ENCODE assay signal across 8 cellular contexts in genomic region chr13:75636339-75637095, GRCh38. TPM values are rescaled to one million over a fixed set of nuclear protein-coding genes. Genes with fewer than 3 reads are reported as not detected.
DNase-seq lines count a peak whose midpoint lies in the region; ATAC-seq, FAIRE-seq and TF ChIP-seq lines count a peak whose summit lies in the region.

No MANE protein-coding gene starts in this region.

- H3K27ac Mint-ChIP-seq in T-helper 2 cell treated with Interferon-gamma antibody and Interleukin-4, amounts not matched to agents 5 μg/mL and 100 μg/mL, for 36 hours = no peak overlapping the region
- H3K27ac Mint-ChIP-seq in immature natural killer cell = no peak overlapping the region

- H3K79me2 ChIP-seq in DOHH2 (ENCODE audit: control insufficient read depth, low read length) (peaks cover 2% of the 10 kb centered on the region; the same call in 1 of the 2 replicates), GM12878 (ENCODE audit: control insufficient read depth, insufficient read depth, low read length) (peaks cover 10% of the 10 kb centered on the region)

- TF ChIP-seq CTCF in DOHH2 (IDR thresholded peaks at IDR 0.05; ENCODE audit: low read depth, low read length, poor library complexity, severe bottlenecking) = no peak
- TF ChIP-seq CTCF in GM12878 (IDR thresholded peaks at IDR 0.05 in 2 of 3, conservative IDR thresholded peaks at IDR 0.05 in 1 of 3; ENCODE audit: control insufficient read depth in 2 of 3, extremely low read depth in 1 of 3, insufficient read depth in 1 of 3, low read depth in 3 of 3, low read length in 3 of 3) = no peak

- TF ChIP-seq EP300 in GM12878 (IDR thresholded peaks at IDR 0.05; ENCODE audit: borderline replicate concordance in 1 of 2, control insufficient read depth in 1 of 2, low read depth in 2 of 2, low read length in 2 of 2) = no peak

- peaks cover 17% of the 10 kb centered on the region for H3K4me1 ChIP-seq in DOHH2 (ENCODE audit: control insufficient read depth, low read length)
- H3K4me1 ChIP-seq in GM12878 (ENCODE audit: control insufficient read depth, insufficient read depth, low read length) = no peaks in the 10 kb centered on the region; the same call in 1 of the 2 replicates

- peaks cover 5% of the 10 kb centered on the region; the same call in 1 of the 2 replicates for H3K27me3 ChIP-seq in DOHH2 (ENCODE audit: control insufficient read depth, low read length)
- no peaks in the 10 kb centered on the region for H3K27me3 ChIP-seq in GM12878 (replicated peaks in 1 of 2; ENCODE audit: control insufficient read depth in 2 of 2, insufficient read depth in 2 of 2, low read length in 1 of 2)

- CTCF ChIA-PET in GM12878 (lab: Yijun Ruan, JAX) = interaction anchor here (0.6 to 1.2 kb wide), 2 partner anchors 59 to 842 kb away, joined by 3 read pairs; no protein-coding TSS in a partner anchor

- DNase-seq in HT1080 (ENCODE audit: low read depth) (peak; percentile 54), GM12878 (ENCODE audit: low read depth, low spot score) (no peak), immature natural killer cell (peak in 1 of 3 donors; percentile 47), OCI-M1 (lab: John Stamatoyannopoulos, UW) (no peak)
- peak; percentile 17 for DNase-seq in T-helper 2 cell treated with Interferon-gamma antibody and Interleukin-4, amounts not matched to agents 5 μg/mL and 100 μg/mL, for 36 hours (ENCODE audit: low spot score)
- peak in 2 of 3 donors; percentile 13 to 16 for DNase-seq in stimulated activated CD4-positive, alpha-beta T cell treated with anti-CD3 and anti-CD28 coated beads, Interleukin-12 subunit alpha, Interleukin-12 subunit beta, amount 100 ng/mL, for 48 hours (ENCODE audit: low read depth in 2 of 3, low spot score in 1 of 3)

- ATAC-seq in GM21423 (IDR thresholded peaks at IDR 0.05; ENCODE audit: unreplicated experiment) = peak; percentile 50
- ATAC-seq in GM12878 = peak; percentile 69

- SMC1A ChIA-PET in GM12878 (lab: Charles Lee; ENCODE audit: uncharacterized antibody, unreplicated experiment) = no interaction called here

- TF ChIP-seq POLR2A in GM12878 (IDR thresholded peaks at IDR 0.05; ENCODE audit: low read depth, low read length) = peak; percentile 77

- H3F3A ChIP-seq in DOHH2 (ENCODE audit: control insufficient read depth, insufficient read depth) = peaks cover 9% of the 10 kb centered on the region

- H3K4me1 Mint-ChIP-seq in T-helper 2 cell treated with Interferon-gamma antibody and Interleukin-4, amounts not matched to agents 5 μg/mL and 100 μg/mL, for 36 hours (ENCODE audit: low read depth) = peaks cover 11% of the 10 kb centered on the region
- H3K4me1 Mint-ChIP-seq in immature natural killer cell = peaks cover 11 to 13% of the 10 kb centered on the region in 2 donors

- RAD21 ChIA-PET in GM12878 (lab: Charles Lee; ENCODE audit: unreplicated experiment) = no interaction called here

- H3K27ac ChIP-seq in DOHH2 (ENCODE audit: low read depth, low read length) (no peak overlapping the region), GM12878 (ENCODE audit: control insufficient read depth, insufficient read depth) (peak overlapping the region; percentile 22; the same call in 1 of the 2 replicates)

- no peaks in the 10 kb centered on the region for H3K9me2 ChIP-seq in DOHH2 (replicated peaks; ENCODE audit: control insufficient read depth, low read length)

- H2AFZ ChIP-seq in GM12878 (ENCODE audit: control insufficient read depth, low read depth, low read length) = peak overlapping the region; percentile 77

- peaks cover 28% of the 10 kb centered on the region for H3K27me3 Mint-ChIP-seq in T-helper 2 cell treated with Interferon-gamma antibody and Interleukin-4, amounts not matched to agents 5 μg/mL and 100 μg/mL, for 36 hours (ENCODE audit: low read depth)
- H3K27me3 Mint-ChIP-seq in immature natural killer cell (ENCODE audit: low read depth in 3 of 3) = peaks cover 5 to 10% (median 9%) of the 10 kb centered on the region in 3 donors

- no peaks in the 10 kb centered on the region for H4K20me1 ChIP-seq in DOHH2 (ENCODE audit: control insufficient read depth, insufficient read depth, low read depth, low read length)
- no peaks in the 10 kb centered on the region for H4K20me1 ChIP-seq in GM12878 (ENCODE audit: control insufficient read depth, insufficient read depth)

- peak overlapping the region; percentile 84 for H3K4me2 ChIP-seq in DOHH2 (ENCODE audit: low read length)
- H3K4me2 ChIP-seq in GM12878 (ENCODE audit: control insufficient read depth, insufficient read depth) = peak overlapping the region; percentile 73

- no peaks in the 10 kb centered on the region for H3K36me3 Mint-ChIP-seq in T-helper 2 cell treated with Interferon-gamma antibody and Interleukin-4, amounts not matched to agents 5 μg/mL and 100 μg/mL, for 36 hours (ENCODE audit: low read depth)
- H3K36me3 Mint-ChIP-seq in immature natural killer cell = no peaks in the 10 kb centered on the region

- BruUV-seq in GM12878 (replicated peaks; lab: Mats Ljungman, UMichigan) = no TSS peak

- H3K4me3 Mint-ChIP-seq in T-helper 2 cell treated with Interferon-gamma antibody and Interleukin-4, amounts not matched to agents 5 μg/mL and 100 μg/mL, for 36 hours = peak overlapping the region; percentile 75
- peak overlapping the region; percentile 79 to 84 (median 83) for H3K4me3 Mint-ChIP-seq in immature natural killer cell

- no peak for TF ChIP-seq RAD21 in GM12878 (IDR thresholded peaks at IDR 0.05; ENCODE audit: insufficient read depth, low read depth, low read length)

- in situ Hi-C loops in GM12878 (cut with MboI) = no loop called here

- 2% methylated on average over 63 of the region's 69 CpGs for WGBS in GM12878 (ENCODE audit: insufficient coverage, insufficient replicate concordance, low lambda C conversion rate, missing lambda C conversion rate)

- peak overlapping the region; percentile 57 for H3K9ac ChIP-seq in GM12878 (ENCODE audit: control insufficient read depth, insufficient read depth, low read length)

- intact Hi-C loops in GM12878 (cut with micrococcal nuclease; ENCODE audit: unreplicated experiment) = loop anchor here (5.0 kb wide), 1 partner anchor 64 kb away; no protein-coding TSS in a partner anchor

- POLR2A ChIA-PET in GM12878 (lab: Charles Lee) = interaction anchor here (1.5 kb wide), 1 partner anchor 86 kb away, joined by 3 read pairs; the partner anchor contains the start of gene UCHL3

- 0 out of 2 replicates have a peak, but pooled peaks cover 3% of the 10 kb centered on the region for H3K36me3 ChIP-seq in DOHH2 (ENCODE audit: control insufficient read depth, low read length)
- H3K36me3 ChIP-seq in GM12878 (ENCODE audit: control insufficient read depth in 2 of 2, insufficient read depth in 2 of 2, low read length in 1 of 2) = no peaks in the 10 kb centered on the region

- H3K4me3 ChIP-seq in DOHH2 (ENCODE audit: low read length) = peak overlapping the region; percentile 77
- H3K4me3 ChIP-seq in GM12878 = peak overlapping the region; percentile 86

- FAIRE-seq in GM12878 (lab: Jason Lieb, UNC) = no peak

- H3K9me3 ChIP-seq in DOHH2 (ENCODE audit: control insufficient read depth, insufficient read depth, low read length) = no peaks in the 10 kb centered on the region
- no peaks in the 10 kb centered on the region for H3K9me3 ChIP-seq in GM12878 (replicated peaks; ENCODE audit: control insufficient read depth, insufficient read depth, low read length)

- no peaks in the 10 kb centered on the region for H3K9me3 Mint-ChIP-seq in T-helper 2 cell treated with Interferon-gamma antibody and Interleukin-4, amounts not matched to agents 5 μg/mL and 100 μg/mL, for 36 hours
- H3K9me3 Mint-ChIP-seq in immature natural killer cell = peaks cover 0 to 2% (median 0%) of the 10 kb centered on the region in 6 donors

TF ChIP-seq in GM12878, 131 proteins besides CTCF, POLR2A, EP300 and RAD21 (continues in another document):
- no peak for TF ChIP-seq NBN (IDR thresholded peaks at IDR 0.05)
- no peak; the same call in 1 of the 2 replicates for TF ChIP-seq EED (IDR thresholded peaks at IDR 0.05; ENCODE audit: low read depth)
- TF ChIP-seq RUNX3 (IDR thresholded peaks at IDR 0.05; ENCODE audit: low read length) = no peak
- no peak for TF ChIP-seq ATF7 (IDR thresholded peaks at IDR 0.05; ENCODE audit: low read depth)
- TF ChIP-seq CHD1 (IDR thresholded peaks at IDR 0.05; ENCODE audit: low read depth, low read length) = 0 out of 2 replicates have a peak, but pooled peaks have one; percentile 48
- TF ChIP-seq MYB (IDR thresholded peaks at IDR 0.05; ENCODE audit: borderline replicate concordance, low read depth, low read length) = no peak

RNA-seq across cellular contexts. Expression of gene LMO7, which starts 0.4 kb away (rescaled TPM):
- total RNA-seq in HT1080 (2014; rRNA removed; shearing (Covaris generic)) = 47.1 and 58.1 TPM in 2 replicates
- 27.6 and 35.0 TPM in 2 replicates for polyA plus RNA-seq in HT1080 (2015; cell fraction: cytosol; rRNA removed)
- polyA plus RNA-seq in HT1080 (2015; cell fraction: nucleus; rRNA removed) = 357 and 363 TPM in 2 replicates
- total RNA-seq in GM12878 (2013; cell fraction: nucleolus; rRNA removed) = 77.3 and 85.4 TPM in 2 replicates
- total RNA-seq in GM12878 (2014; rRNA removed) = 48.8 and 49.7 TPM in 2 replicates
- 58.3 and 61.3 TPM in 2 replicates for total RNA-seq in GM12878 (2014; rRNA removed; fragmentation: Illumina TruSeq; extraction: Trizol)
- 35.5 and 36.6 TPM in 2 replicates for total RNA-seq in GM12878 (2021)
- polyA plus RNA-seq in GM12878 (2011; ENCODE audit: low read depth) = 25.9 TPM
- 8.5 and 11.2 TPM in 2 replicates for polyA plus RNA-seq in GM12878 (2011; rRNA removed)
- polyA plus RNA-seq in GM12878 (2011; cell fraction: cytosol; rRNA removed) = 7.4 and 10.4 TPM in 2 replicates
- polyA plus RNA-seq in GM12878 (2011; cell fraction: nucleus; rRNA removed) = 37.7 and 85.2 TPM in 2 replicates
- polyA plus RNA-seq in GM12878 (2012) = 47.0 and 55.9 TPM in 2 replicates
- 62.4 and 67.8 TPM in 2 replicates for polyA plus RNA-seq in GM12878 (2014; fragmentation: Illumina TruSeq; extraction: Trizol)
- polyA plus RNA-seq in GM12878 (2014; fragmentation: Nextera tagmentation; extraction: Ambion mirVana) = 10 to 100 TPM; 12.7 to 13.2 TPM
- 29.3 and 30.0 TPM in 2 replicates for polyA plus RNA-seq in GM12878 (2014; rRNA removed)
- 10 to 100 TPM; 37.0 to 38.0 TPM for polyA plus RNA-seq in GM12878 (2016; fragmentation: Nextera tagmentation; extraction: Ambion mirVana)
- 11.1 and 13.8 TPM in 2 replicates for polyA minus RNA-seq in GM12878 (2011; rRNA and poly(A)+ RNA removed)
- polyA minus RNA-seq in GM12878 (2011; cell fraction: cytosol; rRNA and poly(A)+ RNA removed) = 5.6 and 6.0 TPM in 2 replicates
- polyA minus RNA-seq in GM12878 (2011; cell fraction: nucleus; rRNA and poly(A)+ RNA removed) = 23.5 and 47.2 TPM in 2 replicates
- 1 to 10 TPM in 1 of 3 donors, under 1 TPM in 1, not detected in 1; 0.96 to 4.1 TPM for polyA plus RNA-seq in immature natural killer cell

Comparison
In these comparisons a context has a peak if more than half of its experiments do, and no peak if none do; other contexts are left out.
1. DNase-seq: peak in HT1080 (single experiment), T-helper 2 cell treated with Interferon-gamma antibody and Interleukin-4, amounts not matched to agents 5 μg/mL and 100 μg/mL, for 36 hours (single experiment) and stimulated activated CD4-positive, alpha-beta T cell treated with anti-CD3 and anti-CD28 coated beads, Interleukin-12 subunit alpha, Interleukin-12 subunit beta, amount 100 ng/mL, for 48 hours (2 of 3); none in GM12878 (single experiment) and OCI-M1 (single experiment).